In genomic region chr15:50315814-50316630, GRCh38 we compare ENCODE assay signal across 8 cellular contexts. TPM values are rescaled to one million over a fixed set of nuclear protein-coding genes. Genes with fewer than 3 reads are reported as not detected.
DNase-seq lines count a peak whose midpoint lies in the region; ATAC-seq and FAIRE-seq lines count a peak whose summit lies in the region.

No MANE protein-coding gene starts in this region.

- DNase-seq in EL, result peak; percentile 49
- peak; percentile 30 for DNase-seq in HS-27A (ENCODE audit: low read depth)
- peak; percentile 47 for DNase-seq in RPMI7951 (ENCODE audit: low read depth)
- peak; percentile 24 for DNase-seq in non-pigmented ciliary epithelial cell (ENCODE audit: low read depth)
- no peak for DNase-seq in activated CD4-positive, alpha-beta T cell treated with anti-CD3 and anti-CD28 coated beads for 1 hour
- no peak for DNase-seq in effector memory CD4-positive, alpha-beta T cell

- H3K27ac ChIP-seq in effector memory CD4-positive, alpha-beta T cell (ENCODE audit: insufficient read depth, low read length, poor library complexity, severe bottlenecking), result no peak overlapping the region

- no peak for ATAC-seq in GM18858 (IDR thresholded peaks at IDR 0.05; ENCODE audit: unreplicated experiment)

- no peaks in the 10 kb centered on the region for H3K9me3 ChIP-seq in effector memory CD4-positive, alpha-beta T cell (ENCODE audit: control insufficient read depth, low read length)

- no peaks in the 10 kb centered on the region for H3K36me3 ChIP-seq in effector memory CD4-positive, alpha-beta T cell (ENCODE audit: control insufficient read depth, insufficient read depth, low read length)

- no peaks in the 10 kb centered on the region for H3K4me1 ChIP-seq in effector memory CD4-positive, alpha-beta T cell (ENCODE audit: control insufficient read depth, insufficient read depth, low read length, poor library complexity, severe bottlenecking)

- H3K4me3 ChIP-seq in effector memory CD4-positive, alpha-beta T cell (ENCODE audit: insufficient read depth, low read depth, low read length, poor library complexity, severe bottlenecking), result no peak overlapping the region

- H3K27me3 ChIP-seq in effector memory CD4-positive, alpha-beta T cell (replicated peaks; ENCODE audit: control insufficient read depth, insufficient read depth, low read length, poor library complexity, severe bottlenecking), result no peaks in the 10 kb centered on the region

- peak; percentile 93 for FAIRE-seq in endometrium (lab: Jason Lieb, UNC)

RNA-seq across cellular contexts. Expression of gene GABPB1, which starts 39.0 kb away (rescaled TPM):
- total RNA-seq in RPMI7951 (2014; rRNA removed; shearing (Covaris generic)), result 67.2 and 78.1 TPM in 2 replicates

RNA-seq across cellular contexts. Expression of gene HDC, which starts 50.5 kb away (rescaled TPM):
- total RNA-seq in RPMI7951 (2014; rRNA removed; shearing (Covaris generic)), result not detected in 2 replicates

Comparison
In these comparisons a context has a peak if more than half of its experiments do, and no peak if none do; other contexts are left out.
1. DNase-seq: peak in EL (single experiment), HS-27A (single experiment), RPMI7951 (single experiment) and non-pigmented ciliary epithelial cell (single experiment); none in activated CD4-positive, alpha-beta T cell treated with anti-CD3 and anti-CD28 coated beads for 1 hour (single experiment) and effector memory CD4-positive, alpha-beta T cell (0 of 3).